Comparison of ENCODE assay signal across 1 cellular context in the genomic region with DNA sequence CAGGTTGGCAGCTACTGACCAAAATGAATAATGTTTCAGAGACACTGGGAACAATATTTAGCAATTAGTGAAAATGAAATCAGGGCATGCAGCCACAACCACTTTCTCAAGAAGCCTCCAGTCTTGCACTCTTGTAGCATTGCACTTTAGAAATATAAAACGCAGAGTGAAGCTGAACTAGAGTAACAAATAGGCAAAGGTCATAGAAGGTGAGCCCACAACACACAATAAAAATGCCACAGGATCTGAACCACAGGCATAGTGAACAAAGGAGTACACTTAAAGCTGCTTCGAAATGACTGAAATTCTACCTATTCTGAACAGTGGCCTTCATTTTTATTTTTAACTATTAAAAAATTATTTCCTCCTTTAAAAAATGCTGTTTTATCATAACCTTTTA.
TF ChIP-seq lines count a peak whose summit lies in the region.

No MANE protein-coding gene starts in this region.

TF ChIP-seq in SK-N-SH, 30 proteins besides CTCF, POLR2A, EP300 and RAD21:
- TF ChIP-seq, protein P1, sequence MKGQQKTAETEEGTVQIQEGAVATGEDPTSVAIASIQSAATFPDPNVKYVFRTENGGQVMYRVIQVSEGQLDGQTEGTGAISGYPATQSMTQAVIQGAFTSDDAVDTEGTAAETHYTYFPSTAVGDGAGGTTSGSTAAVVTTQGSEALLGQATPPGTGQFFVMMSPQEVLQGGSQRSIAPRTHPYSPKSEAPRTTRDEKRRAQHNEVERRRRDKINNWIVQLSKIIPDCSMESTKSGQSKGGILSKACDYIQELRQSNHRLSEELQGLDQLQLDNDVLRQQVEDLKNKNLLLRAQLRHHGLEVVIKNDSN (IDR thresholded peaks at IDR 0.05; ENCODE audit: borderline replicate concordance, low read depth) = no peak
- no peak for TF ChIP-seq GABPA (IDR thresholded peaks at IDR 0.05; ENCODE audit: low read depth)
- no peak for TF ChIP-seq SMC3 (IDR thresholded peaks at IDR 0.05; ENCODE audit: low read depth, low read length)
- TF ChIP-seq POLR2AphosphoS5 (IDR thresholded peaks at IDR 0.05; ENCODE audit: low read depth, low read length) = no peak
- no peak for TF ChIP-seq RFX5 (IDR thresholded peaks at IDR 0.05; ENCODE audit: low read length)
- no peak for TF ChIP-seq ELF1 (IDR thresholded peaks at IDR 0.05)
- no peak for TF ChIP-seq TAF1 (IDR thresholded peaks at IDR 0.05; ENCODE audit: borderline replicate concordance, low read depth, low read length)
